17 cellular contexts compared by ENCODE assay signal in the genomic region with DNA sequence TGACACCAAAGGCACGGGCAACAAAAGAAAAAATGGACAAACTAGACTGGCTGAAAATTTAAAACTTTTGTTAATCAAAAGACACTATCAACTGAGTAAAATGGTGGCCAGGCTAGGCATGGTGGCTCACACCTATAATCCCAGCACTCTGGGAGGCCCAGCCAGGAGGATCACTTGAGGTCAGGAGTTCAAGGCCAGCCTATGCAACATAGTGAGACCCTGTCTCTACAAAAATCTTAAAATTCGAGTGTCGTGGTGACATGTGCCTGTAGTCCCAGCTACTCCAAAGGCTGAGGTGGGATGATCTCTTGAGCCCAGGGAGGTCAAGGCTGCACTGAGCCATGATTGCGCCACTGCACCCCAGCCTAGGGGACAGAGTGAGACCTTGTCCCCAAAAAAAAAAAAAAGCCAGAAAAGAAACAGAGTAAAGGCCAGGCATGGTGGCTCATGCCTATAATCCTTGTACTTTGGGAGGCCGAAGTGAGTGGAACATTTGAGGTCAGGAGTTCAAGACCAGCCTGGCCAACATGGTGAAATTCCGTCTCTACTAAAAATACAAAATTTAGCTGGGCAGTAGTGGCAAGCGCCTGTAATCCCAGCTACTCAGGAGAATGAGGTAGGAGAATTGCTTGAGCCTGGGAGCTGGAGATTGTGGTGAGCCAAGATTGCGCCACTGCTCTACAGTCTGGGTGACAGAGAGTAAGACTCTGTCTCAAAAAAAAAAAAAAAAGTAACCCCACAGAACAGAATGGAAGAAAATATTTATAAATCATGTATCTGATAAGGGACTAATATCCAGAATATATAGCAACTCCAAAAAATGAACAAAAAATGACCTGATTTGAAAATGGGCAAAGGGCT.
"Had no signal": no experiment of that assay in that cellular context is flagged by ENCODE, and none has a peak within 500 bp of the region (broad histone marks: within the 10 kb centered on the region; RNA-seq: fewer than 3 reads in every experiment).

No MANE protein-coding gene starts in this region.

- H3K27me3 ChIP-seq: body of pancreas, foreskin keratinocyte, left lung, suprapubic skin had no signal

- DNase-seq: activated CD4-positive, alpha-beta memory T cell treated with anti-CD3 and anti-CD28 coated beads, Interleukin-2, amount 10 ng/mL, durations not matched to agents 7 days and 5 days; activated CD4-positive, alpha-beta T cell treated with anti-CD3 and anti-CD28 coated beads for 48 hours; activated naive CD4-positive, alpha-beta T cell treated with Interleukin-2 at 50 U/mL for 16 hours; activated naive CD8-positive, alpha-beta T cell treated with anti-CD3 and anti-CD28 coated beads, Interleukin-2, amount 10 ng/mL, durations not matched to agents 7 days and 5 days; activated T-cell treated with anti-CD3 and anti-CD28 coated beads, Interleukin-2, amount 50 U/mL, for 24 hours; body of pancreas; caudate nucleus; effector memory CD8-positive, alpha-beta T cell; foreskin keratinocyte; left lung; midbrain; nucleus accumbens; stimulated activated CD4-positive, alpha-beta T cell treated with anti-CD3 and anti-CD28 coated beads, Interleukin-2, amount 100 ng/mL, for 48 hours; stimulated activated naive CD8-positive, alpha-beta T cell treated with anti-CD3 and anti-CD28 coated beads, Interleukin-15, amount 100 ng/mL, for 72 hours; SW 1271 had no signal

- H3K27ac ChIP-seq: body of pancreas, foreskin keratinocyte, left lung, suprapubic skin had no signal

- FAIRE-seq: TTC549 had no signal

- H3K36me3 ChIP-seq: left lung had no signal

- ATAC-seq: body of pancreas; effector memory CD8-positive, alpha-beta T cell; foreskin keratinocyte; left lung; stimulated activated naive CD8-positive, alpha-beta T cell treated with anti-CD3 and anti-CD28 coated beads, Interleukin-15, amount 100 ng/mL, for 72 hours had no signal

- H3K4me1 ChIP-seq: foreskin keratinocyte, left lung had no signal

- H3K4me3 ChIP-seq: body of pancreas, left lung, suprapubic skin had no signal

- H3K9me3 ChIP-seq: body of pancreas had no signal
